24 cellular contexts compared by ENCODE assay signal in the genomic region with DNA sequence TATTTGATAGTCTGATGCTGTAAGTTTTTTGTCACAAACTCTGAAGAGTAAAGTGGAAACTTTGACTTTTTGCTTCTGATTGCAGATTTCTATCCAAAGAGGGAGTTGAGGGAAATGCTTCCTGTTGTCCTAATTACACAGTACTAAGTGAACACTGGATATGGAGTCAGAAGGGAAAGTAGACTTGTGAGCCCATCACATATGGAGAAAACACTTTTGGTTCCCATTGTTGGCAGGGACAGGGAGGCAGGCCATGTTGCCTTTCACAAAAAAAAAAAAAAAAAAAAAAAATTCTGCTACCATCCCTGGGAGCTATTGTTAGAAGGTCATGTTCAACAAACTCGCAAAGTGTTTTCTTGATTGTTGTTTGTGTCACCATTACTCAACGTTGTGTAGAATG.
DNase-seq lines count a peak whose midpoint lies in the region; ATAC-seq, FAIRE-seq and TF ChIP-seq lines count a peak whose summit lies in the region.
"Had no signal": no experiment of that assay in that cellular context is flagged by ENCODE, and none has a peak within 500 bp of the region (broad histone marks: within the 10 kb centered on the region; RNA-seq: fewer than 3 reads in every experiment).

No MANE protein-coding gene starts in this region.

- H3K9me3 Mint-ChIP-seq in activated B cell treated with CpG ODN at 0.5 μM for 24 hours (no peaks in the 10 kb centered on the region), HFFc6 (no peaks in the 10 kb centered on the region)
- H3K9me3 Mint-ChIP-seq in stimulated activated naive B cell treated with anti-CD40 and anti-IgM and Interleukin-4, amounts not matched to agents 10 μg/mL and 1 μg/mL and 100 μg/mL, for 72 hours, result no peaks in the 10 kb centered on the region
- H3K9me3 Mint-ChIP-seq: CD14-positive monocyte; CD8-positive, alpha-beta memory T cell had no signal

- H3K4me1 Mint-ChIP-seq in activated B cell treated with CpG ODN at 0.5 μM for 24 hours (peaks cover 86% of the 10 kb centered on the region), HFFc6 (ENCODE audit: low read depth) (peaks cover 4% of the 10 kb centered on the region; the same call in 1 of the 2 replicates)
- H3K4me1 Mint-ChIP-seq in stimulated activated naive B cell treated with anti-CD40 and anti-IgM and Interleukin-4, amounts not matched to agents 10 μg/mL and 1 μg/mL and 100 μg/mL, for 72 hours, result peaks cover 39 to 54% of the 10 kb centered on the region in 2 donors
- H3K4me1 Mint-ChIP-seq: CD8-positive, alpha-beta memory T cell had no signal

- no peak overlapping the region for H3K4me3 Mint-ChIP-seq in activated B cell treated with CpG ODN at 0.5 μM for 24 hours
- H3K4me3 Mint-ChIP-seq in stimulated activated naive B cell treated with anti-CD40 and anti-IgM and Interleukin-4, amounts not matched to agents 10 μg/mL and 1 μg/mL and 100 μg/mL, for 72 hours, result peak overlapping the region; percentile 74 to 77
- H3K4me3 Mint-ChIP-seq in HFFc6, result no peak overlapping the region
- H3K4me3 Mint-ChIP-seq: CD14-positive monocyte; CD8-positive, alpha-beta memory T cell had no signal

- peaks cover 55% of the 10 kb centered on the region for H3K79me2 ChIP-seq in Karpas-422 (ENCODE audit: low read length)

- no peak for TF ChIP-seq POLR2A in GM12892 (IDR thresholded peaks at IDR 0.05; ENCODE audit: low read depth, low read length)

- peak overlapping the region; percentile 81 for H3K4me2 ChIP-seq in Karpas-422 (ENCODE audit: low read depth, low read length, poor library complexity, severe bottlenecking)

- no peak for ATAC-seq in activated B cell treated with CpG ODN at 0.5 μM for 24 hours (ENCODE audit: low read depth)
- ATAC-seq in stimulated activated naive B cell treated with anti-CD40 and anti-IgM and Interleukin-4, amounts not matched to agents 10 μg/mL and 1 μg/mL and 100 μg/mL, for 72 hours (replicated peaks), result no peak
- ATAC-seq: HCT116, Panc1 had no signal

- peak overlapping the region; percentile 76 for H3K9ac ChIP-seq in Karpas-422 (ENCODE audit: low read length)

- no peaks in the 10 kb centered on the region for H3K36me3 ChIP-seq in Karpas-422 (ENCODE audit: insufficient read depth, low read length)
- H3K36me3 ChIP-seq: BE2C had no signal

- intact Hi-C loops in activated B cell treated with CpG ODN at 0.5 μM for 24 hours (cut with micrococcal nuclease), result loop anchor here (5.0 to 10.0 kb wide), 2 partner anchors 233 to 1009 kb away; no protein-coding TSS in a partner anchor

- no peaks in the 10 kb centered on the region for H3K9me3 ChIP-seq in Karpas-422 (ENCODE audit: low read length)
- H3K9me3 ChIP-seq: BE2C had no signal

- H3K36me3 Mint-ChIP-seq in activated B cell treated with CpG ODN at 0.5 μM for 24 hours (ENCODE audit: low read depth), result peaks cover 4% of the 10 kb centered on the region
- H3K36me3 Mint-ChIP-seq in stimulated activated naive B cell treated with anti-CD40 and anti-IgM and Interleukin-4, amounts not matched to agents 10 μg/mL and 1 μg/mL and 100 μg/mL, for 72 hours, result peaks cover 9 to 19% of the 10 kb centered on the region in 2 donors
- no peaks in the 10 kb centered on the region for H3K36me3 Mint-ChIP-seq in HFFc6 (ENCODE audit: low read depth)
- H3K36me3 Mint-ChIP-seq: CD14-positive monocyte; CD8-positive, alpha-beta memory T cell had no signal

- H3K27ac ChIP-seq in Karpas-422 (ENCODE audit: low read length), result peak overlapping the region; percentile 100

- H3K4me3 ChIP-seq in Karpas-422 (ENCODE audit: low read length), result peak overlapping the region; percentile 30; the same call in 1 of the 2 replicates

- CTCF ChIA-PET in activated B cell treated with CpG ODN at 0.5 μM for 24 hours (lab: Charles Lee), result interaction anchor here (0.9 kb wide), 1 partner anchor 9 kb away, joined by 3 read pairs; no protein-coding TSS in a partner anchor

- no peaks in the 10 kb centered on the region for H3K27me3 ChIP-seq in Karpas-422 (ENCODE audit: low read length)
- H3K27me3 ChIP-seq: BE2C had no signal

- no peaks in the 10 kb centered on the region for H4K20me1 ChIP-seq in Karpas-422 (ENCODE audit: insufficient read depth, low read depth, low read length)

- no peak for TF ChIP-seq CTCF in activated B cell treated with CpG ODN at 0.5 μM for 24 hours (IDR thresholded peaks at IDR 0.05)
- TF ChIP-seq CTCF in HFFc6 (IDR thresholded peaks at IDR 0.05), result no peak

- POLR2A ChIA-PET in activated B cell treated with CpG ODN at 0.5 μM for 24 hours (lab: Charles Lee), result interaction anchor here (0.6 to 24.5 kb wide), 6 partner anchors 10 to 95 kb away, joined by 3 to 1820 read pairs (median 3); no protein-coding TSS in a partner anchor

- DNase-seq in GM12892 (ENCODE audit: insufficient read length) (no peak), Karpas-422 (peak; percentile 77), activated B cell treated with CpG ODN at 0.5 μM for 24 hours (no peak), HFFc6 (no peak)
- DNase-seq in stimulated activated naive B cell treated with anti-CD40 and anti-IgM and Interleukin-4, amounts not matched to agents 10 μg/mL and 1 μg/mL and 100 μg/mL, for 72 hours, result no peak
- no peak for DNase-seq in stimulated activated naive CD4-positive, alpha-beta T cell treated with Interleukin-2 at 50 U/mL for 16 hours (lab: John Stamatoyannopoulos, UW)
- no peak for DNase-seq in activated CD4-positive, alpha-beta T cell treated with anti-CD3 and anti-CD28 coated beads for 48 hours
- DNase-seq: BE2C; CD8-positive, alpha-beta memory T cell; DMS 273 treated with DMSO at 0.1 percent for 48 hours; DMS79; EL; GDM1; KBM-7; MM.1S; NCI-H2029; NCI-H446; NCI-H524 treated with DMSO at 0.1 percent for 48 hours; NCI-H82; SHP77 treated with DMSO at 0.1 percent for 48 hours had no signal

- FAIRE-seq in GM12892 (lab: Jason Lieb, UNC), result peak; percentile 93
- FAIRE-seq: HTR-8/SVneo had no signal

- peak overlapping the region; percentile 45 for H2AFZ ChIP-seq in Karpas-422 (ENCODE audit: low read length)

- H3K9me2 ChIP-seq in Karpas-422 (replicated peaks; ENCODE audit: insufficient read depth, low read length), result no peaks in the 10 kb centered on the region

- H3K27me3 Mint-ChIP-seq in activated B cell treated with CpG ODN at 0.5 μM for 24 hours (no peaks in the 10 kb centered on the region), HFFc6 (ENCODE audit: insufficient read depth) (no peaks in the 10 kb centered on the region)
- no peaks in the 10 kb centered on the region for H3K27me3 Mint-ChIP-seq in stimulated activated naive B cell treated with anti-CD40 and anti-IgM and Interleukin-4, amounts not matched to agents 10 μg/mL and 1 μg/mL and 100 μg/mL, for 72 hours

- peaks cover 100% of the 10 kb centered on the region for H3K4me1 ChIP-seq in Karpas-422 (ENCODE audit: low read length)
- H3K4me1 ChIP-seq: BE2C had no signal

- H3K27ac Mint-ChIP-seq in activated B cell treated with CpG ODN at 0.5 μM for 24 hours (peak overlapping the region; percentile 97), HFFc6 (no peak overlapping the region)
- peak overlapping the region; percentile 98 for H3K27ac Mint-ChIP-seq in stimulated activated naive B cell treated with anti-CD40 and anti-IgM and Interleukin-4, amounts not matched to agents 10 μg/mL and 1 μg/mL and 100 μg/mL, for 72 hours
- H3K27ac Mint-ChIP-seq: CD8-positive, alpha-beta memory T cell had no signal

Comparison
In these comparisons a context has a peak if more than half of its experiments do, and no peak if none do; other contexts are left out.
1. H3K4me3 Mint-ChIP-seq: peak in stimulated activated naive B cell treated with anti-CD40 and anti-IgM and Interleukin-4, amounts not matched to agents 10 μg/mL and 1 μg/mL and 100 μg/mL, for 72 hours (2 of 2); none in activated B cell treated with CpG ODN at 0.5 μM for 24 hours (single experiment) and HFFc6 (single experiment).